ENCODE assay signal across 9 cellular contexts in the genomic region with DNA sequence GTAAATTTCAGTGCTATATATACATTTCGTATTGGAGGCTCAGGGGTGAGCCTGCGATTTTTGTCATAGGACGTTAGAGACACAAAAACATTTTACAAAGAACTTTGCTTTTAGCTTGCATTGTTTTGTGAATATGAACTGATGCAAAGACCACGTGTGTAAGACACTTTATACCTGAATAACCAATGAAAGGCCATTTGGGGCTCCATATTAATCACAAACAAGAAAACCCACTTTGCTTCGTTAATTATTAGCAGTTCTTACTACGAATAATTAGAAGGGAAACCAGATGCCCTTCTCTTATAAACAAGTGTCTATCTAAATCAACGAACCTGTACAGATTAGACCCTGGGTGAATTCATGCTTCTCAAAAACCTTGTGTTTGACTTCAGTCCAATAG. TPM values are rescaled to one million over a fixed set of nuclear protein-coding genes. Genes with fewer than 3 reads are reported as not detected.
A peak's percentile ranks its signal among the peaks of the same experiment; 100 is the strongest.
DNase-seq lines count a peak whose midpoint lies in the region; ATAC-seq and TF ChIP-seq lines count a peak whose summit lies in the region.
"Had no signal": no experiment of that assay in that cellular context is flagged by ENCODE, and none has a peak within 500 bp of the region (broad histone marks: within the 10 kb centered on the region; RNA-seq: fewer than 3 reads in every experiment).

No MANE protein-coding gene starts in this region.

- TF ChIP-seq CTCF in endothelial cell (IDR thresholded peaks at IDR 0.05; ENCODE audit: unreplicated experiment) = no peak
- TF ChIP-seq CTCF in mesothelial cell of epicardium (IDR thresholded peaks at IDR 0.05; ENCODE audit: unreplicated experiment) = no peak
- TF ChIP-seq CTCF in thoracic aorta (IDR thresholded peaks at IDR 0.05) = no peak

- H3K36me3 Mint-ChIP-seq in activated T-cell treated with anti-CD3 and anti-CD28 coated beads, Interleukin-2, amount 50 U/mL, for 72 hours (ENCODE audit: insufficient read depth in 2 of 2) = peaks cover 6 to 12% of the 10 kb centered on the region in 2 donors
- H3K36me3 Mint-ChIP-seq in endothelial cell (ENCODE audit: low read depth, unreplicated experiment) (peaks cover 22% of the 10 kb centered on the region), mesothelial cell of epicardium (peaks cover 17% of the 10 kb centered on the region)

- H3K27me3 Mint-ChIP-seq in activated T-cell treated with anti-CD3 and anti-CD28 coated beads, Interleukin-2, amount 50 U/mL, for 72 hours (ENCODE audit: low read depth) = peaks cover 34% of the 10 kb centered on the region
- peaks cover 1% of the 10 kb centered on the region for H3K27me3 Mint-ChIP-seq in endothelial cell (ENCODE audit: unreplicated experiment)
- H3K27me3 Mint-ChIP-seq in mesothelial cell of epicardium (ENCODE audit: low read depth) = no peaks in the 10 kb centered on the region

- H3K4me3 ChIP-seq in thoracic aorta = peak overlapping the region; percentile 69

- H3K4me1 Mint-ChIP-seq in activated T-cell treated with anti-CD3 and anti-CD28 coated beads, Interleukin-2, amount 50 U/mL, for 72 hours (ENCODE audit: low read depth) = peaks cover 5% of the 10 kb centered on the region
- peaks cover 35% of the 10 kb centered on the region for H3K4me1 Mint-ChIP-seq in endothelial cell (ENCODE audit: unreplicated experiment)
- peaks cover 24% of the 10 kb centered on the region for H3K4me1 Mint-ChIP-seq in mesothelial cell of epicardium

- no peaks in the 10 kb centered on the region for H3K27me3 ChIP-seq in thoracic aorta (replicated peaks; ENCODE audit: insufficient read depth)

- no peak for ATAC-seq in activated T-cell treated with anti-CD3 and anti-CD28 coated beads, Interleukin-2, amount 50 U/mL, for 72 hours (replicated peaks in 1 of 2)
- ATAC-seq in thoracic aorta (ENCODE audit: insufficient number of reproducible peaks, low FRiP score, low read depth) (no peak), GM19023 (IDR thresholded peaks at IDR 0.05; ENCODE audit: unreplicated experiment) (no peak), left lobe of liver (no peak)

- DNase-seq in activated T-cell treated with anti-CD3 and anti-CD28 coated beads, Interleukin-2, amount 50 U/mL, for 72 hours = no peak
- no peak for DNase-seq in activated T-cell treated with anti-CD3 and anti-CD28 coated beads, Interleukin-2, amount 50 U/mL, for 48 hours
- DNase-seq in endothelial cell (ENCODE audit: low spot score) (no peak), mesothelial cell of epicardium (ENCODE audit: low spot score in 2 of 2, unreplicated experiment in 2 of 2) (no peak), thoracic aorta (ENCODE audit: low spot score) (no peak), HPDE6-E6E7 (ENCODE audit: extremely low spot score) (no peak), left lobe of liver (ENCODE audit: low spot score) (no peak)
- DNase-seq: foreskin melanocyte had no signal

- H3K9me3 Mint-ChIP-seq in activated T-cell treated with anti-CD3 and anti-CD28 coated beads, Interleukin-2, amount 50 U/mL, for 72 hours = peaks cover 2 to 7% of the 10 kb centered on the region in 2 donors
- H3K9me3 Mint-ChIP-seq in endothelial cell (ENCODE audit: unreplicated experiment) = peaks cover 6% of the 10 kb centered on the region
- H3K9me3 Mint-ChIP-seq in mesothelial cell of epicardium = peaks cover 25% of the 10 kb centered on the region

- no peak overlapping the region for H3K27ac Mint-ChIP-seq in activated T-cell treated with anti-CD3 and anti-CD28 coated beads, Interleukin-2, amount 50 U/mL, for 72 hours
- peak overlapping the region; percentile 88 for H3K27ac Mint-ChIP-seq in endothelial cell (ENCODE audit: unreplicated experiment)
- peak overlapping the region; percentile 98 for H3K27ac Mint-ChIP-seq in mesothelial cell of epicardium

- H3K4me3 Mint-ChIP-seq in activated T-cell treated with anti-CD3 and anti-CD28 coated beads, Interleukin-2, amount 50 U/mL, for 72 hours = peak overlapping the region; percentile 41 to 79
- H3K4me3 Mint-ChIP-seq in endothelial cell (ENCODE audit: unreplicated experiment) (peak overlapping the region; percentile 98), mesothelial cell of epicardium (peak overlapping the region; percentile 99)

- no peaks in the 10 kb centered on the region for H3K36me3 ChIP-seq in thoracic aorta

- peaks cover 4% of the 10 kb centered on the region for H3K9me3 ChIP-seq in thoracic aorta

- no peaks in the 10 kb centered on the region for H3K4me1 ChIP-seq in thoracic aorta (ENCODE audit: control insufficient read depth in 1 of 2, low read depth in 2 of 2)

- no peak overlapping the region for H3K27ac ChIP-seq in thoracic aorta

RNA-seq across cellular contexts. Expression of gene CYYR1, which starts 1.1 kb away (rescaled TPM):
- total RNA-seq in activated T-cell treated with anti-CD3 and anti-CD28 coated beads, Interleukin-2, amount 50 U/mL, for 72 hours = not detected
- total RNA-seq in endothelial cell (ENCODE audit: unreplicated experiment) = 88.6 TPM
- 19.3 to 20.8 TPM (median 20.2 TPM) in 3 replicates for total RNA-seq in mesothelial cell of epicardium
- total RNA-seq in thoracic aorta = 10 to 100 TPM in 1 of 2 donors, 1 to 10 TPM in 1; 6.6 to 15.8 TPM
- 3.6 TPM for total RNA-seq in left lobe of liver
